ENCODE assay signal across 1 cellular context in the genomic region with DNA sequence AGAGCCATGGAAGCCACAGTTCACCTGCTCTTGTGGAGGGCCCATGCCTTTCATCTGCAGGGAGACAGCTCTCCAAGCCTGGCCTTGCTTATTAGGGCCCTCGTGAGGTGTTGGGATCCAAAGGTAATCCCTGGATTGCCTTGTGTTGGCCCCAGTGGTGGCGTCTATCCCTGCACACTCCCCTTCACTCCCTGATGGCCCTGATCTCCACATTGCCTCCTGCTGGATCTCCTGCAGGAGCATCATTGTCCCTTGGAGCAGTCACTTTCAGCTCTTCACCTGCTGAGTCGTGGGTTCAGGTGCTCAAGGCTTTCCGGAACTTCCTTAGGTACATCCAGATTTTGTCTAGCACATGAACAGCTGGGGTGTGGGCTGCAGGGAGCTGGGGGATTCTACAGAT.
TF ChIP-seq lines count a peak whose summit lies in the region.

No MANE protein-coding gene starts in this region.

TF ChIP-seq in GM23338, 12 proteins besides CTCF, POLR2A, EP300 and RAD21 (continued from another document):
- TF ChIP-seq JUNB (IDR thresholded peaks at IDR 0.05; ENCODE audit: unreplicated experiment) (no peak), EZH2phosphoT487 (IDR thresholded peaks at IDR 0.05; ENCODE audit: unreplicated experiment) (no peak)
TF ChIP-seq in GM23338: peak in this region for 0.
